1 cellular context compared by ENCODE assay signal in genomic region chr12:132475304-132476037, GRCh38.
TF ChIP-seq lines count a peak whose summit lies in the region.

No MANE protein-coding gene starts in this region.

TF ChIP-seq in IMR-90, 13 proteins besides CTCF, POLR2A, EP300 and RAD21 (continued from another document):
- TF ChIP-seq RFX5 (IDR thresholded peaks at IDR 0.05; ENCODE audit: low read depth, low read length) = no peak
